Comparison of ENCODE assay signal across 1 cellular context in the genomic region with DNA sequence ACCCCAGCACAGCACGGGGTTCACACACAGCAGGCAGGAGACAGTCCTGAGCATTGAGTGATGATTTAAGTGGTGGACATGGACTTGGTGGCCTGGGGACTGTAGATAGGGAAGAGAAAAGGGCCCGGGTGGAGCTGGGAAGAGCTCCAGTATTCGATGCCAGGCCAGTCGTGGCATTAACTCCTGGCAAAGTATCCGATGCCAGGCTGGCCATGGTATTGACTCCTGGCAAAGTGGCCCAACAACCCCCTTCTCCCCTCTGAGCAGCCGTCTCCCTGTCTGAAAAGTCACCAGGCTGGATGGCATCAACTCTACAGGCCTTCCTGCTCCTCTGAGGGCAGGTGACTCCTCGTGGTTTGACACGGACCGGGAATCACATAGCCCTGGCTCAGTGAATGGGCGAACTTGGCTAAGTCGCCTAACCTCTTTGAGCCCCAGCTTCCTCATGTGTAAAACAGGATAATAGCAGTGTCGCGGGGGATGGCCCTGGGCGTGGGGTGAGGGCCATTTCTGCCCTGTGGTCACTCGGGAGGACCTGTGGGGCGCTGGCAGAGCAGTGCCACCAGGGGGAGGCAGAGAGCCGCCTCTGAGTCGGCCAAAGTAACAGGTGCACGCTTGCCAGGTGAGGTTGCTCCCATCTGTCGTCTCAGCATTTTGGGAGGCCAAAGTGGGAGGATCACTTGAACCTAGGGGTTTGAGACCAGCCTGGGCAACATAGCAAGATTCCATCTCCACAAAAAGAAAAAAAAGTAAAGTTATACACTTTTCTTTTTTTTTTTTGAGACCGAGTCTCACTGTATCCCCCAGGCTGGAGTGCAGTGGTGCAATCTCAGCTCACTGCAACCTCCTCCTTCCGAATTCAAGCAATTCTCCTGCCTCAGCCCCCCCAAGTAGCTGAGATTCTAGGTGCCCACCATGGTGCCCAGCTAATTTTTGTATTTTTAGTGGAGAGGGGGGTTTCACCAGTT.
TF ChIP-seq lines count a peak whose summit lies in the region.

No MANE protein-coding gene starts in this region.

TF ChIP-seq in GM12878, 131 proteins besides CTCF, POLR2A, EP300 and RAD21:
- TF ChIP-seq, protein P1, sequence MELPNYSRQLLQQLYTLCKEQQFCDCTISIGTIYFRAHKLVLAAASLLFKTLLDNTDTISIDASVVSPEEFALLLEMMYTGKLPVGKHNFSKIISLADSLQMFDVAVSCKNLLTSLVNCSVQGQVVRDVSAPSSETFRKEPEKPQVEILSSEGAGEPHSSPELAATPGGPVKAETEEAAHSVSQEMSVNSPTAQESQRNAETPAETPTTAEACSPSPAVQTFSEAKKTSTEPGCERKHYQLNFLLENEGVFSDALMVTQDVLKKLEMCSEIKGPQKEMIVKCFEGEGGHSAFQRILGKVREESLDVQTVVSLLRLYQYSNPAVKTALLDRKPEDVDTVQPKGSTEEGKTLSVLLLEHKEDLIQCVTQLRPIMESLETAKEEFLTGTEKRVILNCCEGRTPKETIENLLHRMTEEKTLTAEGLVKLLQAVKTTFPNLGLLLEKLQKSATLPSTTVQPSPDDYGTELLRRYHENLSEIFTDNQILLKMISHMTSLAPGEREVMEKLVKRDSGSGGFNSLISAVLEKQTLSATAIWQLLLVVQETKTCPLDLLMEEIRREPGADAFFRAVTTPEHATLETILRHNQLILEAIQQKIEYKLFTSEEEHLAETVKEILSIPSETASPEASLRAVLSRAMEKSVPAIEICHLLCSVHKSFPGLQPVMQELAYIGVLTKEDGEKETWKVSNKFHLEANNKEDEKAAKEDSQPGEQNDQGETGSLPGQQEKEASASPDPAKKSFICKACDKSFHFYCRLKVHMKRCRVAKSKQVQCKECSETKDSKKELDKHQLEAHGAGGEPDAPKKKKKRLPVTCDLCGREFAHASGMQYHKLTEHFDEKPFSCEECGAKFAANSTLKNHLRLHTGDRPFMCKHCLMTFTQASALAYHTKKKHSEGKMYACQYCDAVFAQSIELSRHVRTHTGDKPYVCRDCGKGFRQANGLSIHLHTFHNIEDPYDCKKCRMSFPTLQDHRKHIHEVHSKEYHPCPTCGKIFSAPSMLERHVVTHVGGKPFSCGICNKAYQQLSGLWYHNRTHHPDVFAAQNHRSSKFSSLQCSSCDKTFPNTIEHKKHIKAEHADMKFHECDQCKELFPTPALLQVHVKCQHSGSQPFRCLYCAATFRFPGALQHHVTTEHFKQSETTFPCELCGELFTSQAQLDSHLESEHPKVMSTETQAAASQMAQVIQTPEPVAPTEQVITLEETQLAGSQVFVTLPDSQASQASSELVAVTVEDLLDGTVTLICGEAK (IDR thresholded peaks at IDR 0.05; ENCODE audit: borderline replicate concordance): no peak
- TF ChIP-seq RELA (IDR thresholded peaks at IDR 0.05; ENCODE audit: borderline replicate concordance, partially characterized antibody): peak; percentile 30
- no peak for TF ChIP-seq ATF3 (IDR thresholded peaks at IDR 0.05; ENCODE audit: borderline replicate concordance, extremely low read depth, low read depth, low read length)
- TF ChIP-seq, protein P2, sequence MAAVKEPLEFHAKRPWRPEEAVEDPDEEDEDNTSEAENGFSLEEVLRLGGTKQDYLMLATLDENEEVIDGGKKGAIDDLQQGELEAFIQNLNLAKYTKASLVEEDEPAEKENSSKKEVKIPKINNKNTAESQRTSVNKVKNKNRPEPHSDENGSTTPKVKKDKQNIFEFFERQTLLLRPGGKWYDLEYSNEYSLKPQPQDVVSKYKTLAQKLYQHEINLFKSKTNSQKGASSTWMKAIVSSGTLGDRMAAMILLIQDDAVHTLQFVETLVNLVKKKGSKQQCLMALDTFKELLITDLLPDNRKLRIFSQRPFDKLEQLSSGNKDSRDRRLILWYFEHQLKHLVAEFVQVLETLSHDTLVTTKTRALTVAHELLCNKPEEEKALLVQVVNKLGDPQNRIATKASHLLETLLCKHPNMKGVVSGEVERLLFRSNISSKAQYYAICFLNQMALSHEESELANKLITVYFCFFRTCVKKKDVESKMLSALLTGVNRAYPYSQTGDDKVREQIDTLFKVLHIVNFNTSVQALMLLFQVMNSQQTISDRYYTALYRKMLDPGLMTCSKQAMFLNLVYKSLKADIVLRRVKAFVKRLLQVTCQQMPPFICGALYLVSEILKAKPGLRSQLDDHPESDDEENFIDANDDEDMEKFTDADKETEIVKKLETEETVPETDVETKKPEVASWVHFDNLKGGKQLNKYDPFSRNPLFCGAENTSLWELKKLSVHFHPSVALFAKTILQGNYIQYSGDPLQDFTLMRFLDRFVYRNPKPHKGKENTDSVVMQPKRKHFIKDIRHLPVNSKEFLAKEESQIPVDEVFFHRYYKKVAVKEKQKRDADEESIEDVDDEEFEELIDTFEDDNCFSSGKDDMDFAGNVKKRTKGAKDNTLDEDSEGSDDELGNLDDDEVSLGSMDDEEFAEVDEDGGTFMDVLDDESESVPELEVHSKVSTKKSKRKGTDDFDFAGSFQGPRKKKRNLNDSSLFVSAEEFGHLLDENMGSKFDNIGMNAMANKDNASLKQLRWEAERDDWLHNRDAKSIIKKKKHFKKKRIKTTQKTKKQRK (IDR thresholded peaks at IDR 0.05; ENCODE audit: low read depth, low read length): no peak
- no peak for TF ChIP-seq PAX8 (IDR thresholded peaks at IDR 0.05)
- TF ChIP-seq JUNB (IDR thresholded peaks at IDR 0.05): no peak
- no peak for TF ChIP-seq EGR1 (IDR thresholded peaks at IDR 0.05; ENCODE audit: borderline replicate concordance in 1 of 2, low read depth in 2 of 2, low read length in 2 of 2)
- TF ChIP-seq HDGF (IDR thresholded peaks at IDR 0.05): no peak
- TF ChIP-seq, protein P3, sequence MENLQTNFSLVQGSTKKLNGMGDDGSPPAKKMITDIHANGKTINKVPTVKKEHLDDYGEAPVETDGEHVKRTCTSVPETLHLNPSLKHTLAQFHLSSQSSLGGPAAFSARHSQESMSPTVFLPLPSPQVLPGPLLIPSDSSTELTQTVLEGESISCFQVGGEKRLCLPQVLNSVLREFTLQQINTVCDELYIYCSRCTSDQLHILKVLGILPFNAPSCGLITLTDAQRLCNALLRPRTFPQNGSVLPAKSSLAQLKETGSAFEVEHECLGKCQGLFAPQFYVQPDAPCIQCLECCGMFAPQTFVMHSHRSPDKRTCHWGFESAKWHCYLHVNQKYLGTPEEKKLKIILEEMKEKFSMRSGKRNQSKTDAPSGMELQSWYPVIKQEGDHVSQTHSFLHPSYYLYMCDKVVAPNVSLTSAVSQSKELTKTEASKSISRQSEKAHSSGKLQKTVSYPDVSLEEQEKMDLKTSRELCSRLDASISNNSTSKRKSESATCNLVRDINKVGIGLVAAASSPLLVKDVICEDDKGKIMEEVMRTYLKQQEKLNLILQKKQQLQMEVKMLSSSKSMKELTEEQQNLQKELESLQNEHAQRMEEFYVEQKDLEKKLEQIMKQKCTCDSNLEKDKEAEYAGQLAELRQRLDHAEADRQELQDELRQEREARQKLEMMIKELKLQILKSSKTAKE (IDR thresholded peaks at IDR 0.05; ENCODE audit: low read depth, poor library complexity, severe bottlenecking): no peak
- peak; percentile 40; the same call in 1 of the 2 replicates for TF ChIP-seq RUNX3 (IDR thresholded peaks at IDR 0.05; ENCODE audit: low read length)
- no peak for TF ChIP-seq NFIC (IDR thresholded peaks at IDR 0.05; ENCODE audit: low read depth, low read length)
- 0 out of 2 replicates have a peak, but pooled peaks have one; percentile 49 for TF ChIP-seq GATAD2B (conservative IDR thresholded peaks at IDR 0.05; ENCODE audit: low read depth)
- TF ChIP-seq RCOR1 (conservative IDR thresholded peaks at IDR 0.05; ENCODE audit: low read depth, low read length): no peak
- no peak for TF ChIP-seq ETV6 (conservative IDR thresholded peaks at IDR 0.05 in 1 of 2, IDR thresholded peaks at IDR 0.05 in 1 of 2; ENCODE audit: borderline replicate concordance in 1 of 2, low read depth in 1 of 2)
- TF ChIP-seq TCF3 (IDR thresholded peaks at IDR 0.05; ENCODE audit: borderline replicate concordance, insufficient read depth, low read depth, low read length): peak; percentile 84
- peak; percentile 99 for TF ChIP-seq SMC3 (IDR thresholded peaks at IDR 0.05; ENCODE audit: borderline replicate concordance, low read length)
- TF ChIP-seq ZNF622 (IDR thresholded peaks at IDR 0.05): no peak
- no peak for TF ChIP-seq STAT3 (IDR thresholded peaks at IDR 0.05; ENCODE audit: low read depth, low read length)
- no peak for TF ChIP-seq ZNF274 (IDR thresholded peaks at IDR 0.05; ENCODE audit: insufficient read depth, insufficient read length)
- no peak for TF ChIP-seq MEF2A (IDR thresholded peaks at IDR 0.05; ENCODE audit: insufficient read depth, low read depth, low read length)
- no peak; the same call in 1 of the 2 replicates for TF ChIP-seq LARP7 (IDR thresholded peaks at IDR 0.05)
- no peak for TF ChIP-seq HCFC1 (IDR thresholded peaks at IDR 0.05; ENCODE audit: low read length)
- no peak for TF ChIP-seq ZZZ3 (IDR thresholded peaks at IDR 0.05; ENCODE audit: control insufficient read depth, insufficient read length, low read depth)
- TF ChIP-seq CREM (IDR thresholded peaks at IDR 0.05; ENCODE audit: low read depth): no peak
- TF ChIP-seq SREBF2 (IDR thresholded peaks at IDR 0.05; ENCODE audit: low read length): no peak
- TF ChIP-seq IKZF1 (conservative IDR thresholded peaks at IDR 0.05): 0 out of 2 replicates have a peak, but pooled peaks have one; percentile 21
- no peak for TF ChIP-seq YBX1 (IDR thresholded peaks at IDR 0.05)
- TF ChIP-seq RB1 (IDR thresholded peaks at IDR 0.05; ENCODE audit: borderline replicate concordance): 0 out of 2 replicates have a peak, but pooled peaks have one; percentile 45
- peak; percentile 64; the same call in 1 of the 2 replicates for TF ChIP-seq YY1 (IDR thresholded peaks at IDR 0.05; ENCODE audit: low read depth, low read length)
- TF ChIP-seq BHLHE40 (IDR thresholded peaks at IDR 0.05; ENCODE audit: borderline replicate concordance in 1 of 2, low read depth in 2 of 2, low read length in 1 of 2): peak in 1 of 2 experiments; percentile 48; a peak in 1 of 4 replicates
- TF ChIP-seq ZSCAN29 (IDR thresholded peaks at IDR 0.05): no peak
- no peak for TF ChIP-seq IRF5 (IDR thresholded peaks at IDR 0.05; ENCODE audit: borderline replicate concordance)
- TF ChIP-seq, protein P4, sequence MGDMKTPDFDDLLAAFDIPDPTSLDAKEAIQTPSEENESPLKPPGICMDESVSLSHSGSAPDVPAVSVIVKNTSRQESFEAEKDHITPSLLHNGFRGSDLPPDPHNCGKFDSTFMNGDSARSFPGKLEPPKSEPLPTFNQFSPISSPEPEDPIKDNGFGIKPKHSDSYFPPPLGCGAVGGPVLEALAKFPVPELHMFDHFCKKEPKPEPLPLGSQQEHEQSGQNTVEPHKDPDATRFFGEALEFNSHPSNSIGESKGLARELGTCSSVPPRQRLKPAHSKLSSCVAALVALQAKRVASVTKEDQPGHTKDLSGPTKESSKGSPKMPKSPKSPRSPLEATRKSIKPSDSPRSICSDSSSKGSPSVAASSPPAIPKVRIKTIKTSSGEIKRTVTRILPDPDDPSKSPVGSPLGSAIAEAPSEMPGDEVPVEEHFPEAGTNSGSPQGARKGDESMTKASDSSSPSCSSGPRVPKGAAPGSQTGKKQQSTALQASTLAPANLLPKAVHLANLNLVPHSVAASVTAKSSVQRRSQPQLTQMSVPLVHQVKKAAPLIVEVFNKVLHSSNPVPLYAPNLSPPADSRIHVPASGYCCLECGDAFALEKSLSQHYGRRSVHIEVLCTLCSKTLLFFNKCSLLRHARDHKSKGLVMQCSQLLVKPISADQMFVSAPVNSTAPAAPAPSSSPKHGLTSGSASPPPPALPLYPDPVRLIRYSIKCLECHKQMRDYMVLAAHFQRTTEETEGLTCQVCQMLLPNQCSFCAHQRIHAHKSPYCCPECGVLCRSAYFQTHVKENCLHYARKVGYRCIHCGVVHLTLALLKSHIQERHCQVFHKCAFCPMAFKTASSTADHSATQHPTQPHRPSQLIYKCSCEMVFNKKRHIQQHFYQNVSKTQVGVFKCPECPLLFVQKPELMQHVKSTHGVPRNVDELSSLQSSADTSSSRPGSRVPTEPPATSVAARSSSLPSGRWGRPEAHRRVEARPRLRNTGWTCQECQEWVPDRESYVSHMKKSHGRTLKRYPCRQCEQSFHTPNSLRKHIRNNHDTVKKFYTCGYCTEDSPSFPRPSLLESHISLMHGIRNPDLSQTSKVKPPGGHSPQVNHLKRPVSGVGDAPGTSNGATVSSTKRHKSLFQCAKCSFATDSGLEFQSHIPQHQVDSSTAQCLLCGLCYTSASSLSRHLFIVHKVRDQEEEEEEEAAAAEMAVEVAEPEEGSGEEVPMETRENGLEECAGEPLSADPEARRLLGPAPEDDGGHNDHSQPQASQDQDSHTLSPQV (IDR thresholded peaks at IDR 0.05): no peak
- peak; percentile 62; the same call in 1 of the 2 replicates for TF ChIP-seq NBN (IDR thresholded peaks at IDR 0.05)
- peak; percentile 89 for TF ChIP-seq TCF12 (IDR thresholded peaks at IDR 0.05; ENCODE audit: low read depth, low read length)
- TF ChIP-seq MTA3 (IDR thresholded peaks at IDR 0.05; ENCODE audit: borderline replicate concordance, low read length): no peak
- 0 out of 2 replicates have a peak, but pooled peaks have one; percentile 37 for TF ChIP-seq WRNIP1 (IDR thresholded peaks at IDR 0.05; ENCODE audit: borderline replicate concordance, low read depth, low read length)
- TF ChIP-seq DPF2 (IDR thresholded peaks at IDR 0.05): no peak
